In the genomic region with DNA sequence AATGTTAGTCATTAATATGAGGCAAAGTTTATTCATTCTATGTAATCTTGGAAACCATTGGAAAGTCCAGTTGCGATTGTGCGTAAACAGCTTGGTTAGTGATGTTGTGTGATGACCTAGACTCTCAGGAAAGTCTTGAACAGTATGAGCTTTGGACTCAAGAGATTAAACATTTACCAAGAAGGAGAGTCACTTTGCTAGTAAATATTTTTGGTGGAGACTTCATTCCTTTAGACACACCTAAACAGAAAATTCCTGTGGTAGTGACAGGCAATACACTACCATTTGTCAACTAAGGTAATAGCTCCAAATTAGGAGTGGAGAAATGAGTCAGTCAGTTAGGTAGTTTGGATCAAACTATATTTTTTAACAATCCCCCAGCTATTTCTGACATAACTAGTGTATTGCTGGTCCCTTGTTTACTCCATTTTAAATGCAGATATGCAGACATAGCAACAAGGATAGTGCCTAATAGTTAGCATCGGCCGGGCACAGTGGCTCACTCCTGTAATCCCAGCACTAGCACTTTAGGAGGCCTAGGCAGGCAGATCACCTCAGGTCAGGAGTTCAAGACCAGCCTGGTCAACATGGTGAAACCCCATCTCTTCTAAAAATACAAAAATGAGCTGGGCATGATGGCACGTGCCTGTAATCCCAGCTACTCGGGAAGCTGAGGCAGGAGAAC, we compare ENCODE assay signal across 13 cellular contexts.
DNase-seq lines count a peak whose midpoint lies in the region; TF ChIP-seq lines count a peak whose summit lies in the region.
"Had no signal": no experiment of that assay in that cellular context is flagged by ENCODE, and none has a peak within 500 bp of the region (broad histone marks: within the 10 kb centered on the region; RNA-seq: fewer than 3 reads in every experiment).

No MANE protein-coding gene starts in this region.

- H3K9me3 ChIP-seq in mesenchymal stem cell (ENCODE audit: control insufficient read depth, low read length): no peaks in the 10 kb centered on the region
- H3K9me3 ChIP-seq: psoas muscle had no signal

- H3K9ac ChIP-seq in mesenchymal stem cell (ENCODE audit: low read length): peak overlapping the region; percentile 49

- H3K23ac ChIP-seq in mesenchymal stem cell (ENCODE audit: low read length in 2 of 2): no peak overlapping the region

- H3K27me3 ChIP-seq in ACC112 (ENCODE audit: insufficient read depth, low read length) (no peaks in the 10 kb centered on the region), mesenchymal stem cell (ENCODE audit: control insufficient read depth in 1 of 2, insufficient read depth in 1 of 2, low read length in 2 of 2) (no peaks in the 10 kb centered on the region)

- H2AFZ ChIP-seq in ACC112 (ENCODE audit: low read length, unreplicated experiment) (no peak overlapping the region), mesenchymal stem cell (ENCODE audit: low read depth, low read length) (no peak overlapping the region)

- no peak overlapping the region for H4K8ac ChIP-seq in mesenchymal stem cell (ENCODE audit: low read length)

- H3K36me3 ChIP-seq in ACC112 (ENCODE audit: insufficient read depth, low read length): no peaks in the 10 kb centered on the region
- peaks cover 0 to 3% of the 10 kb centered on the region in 2 experiments for H3K36me3 ChIP-seq in mesenchymal stem cell (ENCODE audit: control insufficient read depth in 1 of 2, insufficient read depth in 2 of 2, low read depth in 1 of 2, low read length in 2 of 2)

- H3K4ac ChIP-seq in mesenchymal stem cell (ENCODE audit: low read depth in 1 of 2, low read length in 2 of 2): no peak overlapping the region

- peak overlapping the region; percentile 51 for H2BK5ac ChIP-seq in mesenchymal stem cell (ENCODE audit: low read depth, low read length, poor library complexity, severe bottlenecking)

- no peak for TF ChIP-seq CTCF in epithelial cell of proximal tubule (conservative IDR thresholded peaks at IDR 0.05; ENCODE audit: low read depth, low read length)

- H3K4me2 ChIP-seq in mesenchymal stem cell (ENCODE audit: low read length, poor library complexity, severe bottlenecking): no peak overlapping the region

- DNase-seq in M059J (ENCODE audit: low read depth) (peak; percentile 91), epithelial cell of proximal tubule (ENCODE audit: low read depth) (peak; percentile 100), mesenchymal stem cell (peak; percentile 47), middle frontal gyrus (ENCODE audit: extremely low spot score, low spot score) (no peak), 8988T (no peak), superior temporal gyrus (ENCODE audit: extremely low spot score) (no peak)
- DNase-seq in activated CD4-positive, alpha-beta T cell treated with anti-CD3 and anti-CD28 coated beads, Interleukin-2, amount 50 U/mL, for 1 hour: no peak
- DNase-seq: activated CD4-positive, alpha-beta T cell treated with anti-CD3 and anti-CD28 coated beads for 4 hours; AML-193; NCI-H510A; psoas muscle had no signal

- peak overlapping the region; percentile 73 for H3K27ac ChIP-seq in ACC112 (ENCODE audit: low read depth, low read length)
- peak overlapping the region; percentile 95 for H3K27ac ChIP-seq in mesenchymal stem cell (ENCODE audit: low read length, poor library complexity, severe bottlenecking)
- H3K27ac ChIP-seq: psoas muscle, SK-N-MC had no signal

- H2BK12ac ChIP-seq in mesenchymal stem cell (ENCODE audit: low read length in 2 of 2): no peak overlapping the region

- H4K91ac ChIP-seq in mesenchymal stem cell (ENCODE audit: low read length): no peak overlapping the region

- H3K4me1 ChIP-seq in ACC112 (ENCODE audit: control insufficient read depth, insufficient read depth, low read length, unreplicated experiment): no peaks in the 10 kb centered on the region
- peaks cover 18% of the 10 kb centered on the region for H3K4me1 ChIP-seq in mesenchymal stem cell (ENCODE audit: control insufficient read depth, insufficient read depth, low read depth, low read length)
- H3K4me1 ChIP-seq: psoas muscle had no signal

- H2BK15ac ChIP-seq in mesenchymal stem cell (ENCODE audit: low read depth, poor library complexity, severe bottlenecking): no peak overlapping the region

- H3K18ac ChIP-seq in mesenchymal stem cell (ENCODE audit: low read depth in 1 of 2, low read length in 2 of 2): peak overlapping the region in 1 of 2 experiments; percentile 34

- peaks cover 11% of the 10 kb centered on the region for H3K79me1 ChIP-seq in mesenchymal stem cell (replicated peaks; ENCODE audit: low read length, poor library complexity, severe bottlenecking)

- no peak overlapping the region for H3K14ac ChIP-seq in mesenchymal stem cell (ENCODE audit: low read length in 2 of 2)

- H3K79me2 ChIP-seq in ACC112 (ENCODE audit: control insufficient read depth, insufficient read depth, low read length, unreplicated experiment): no peaks in the 10 kb centered on the region

- H2BK120ac ChIP-seq in mesenchymal stem cell (ENCODE audit: low read depth, low read length): no peak overlapping the region

- no peak overlapping the region for H3K4me3 ChIP-seq in ACC112 (ENCODE audit: low read depth, low read length)
- no peak overlapping the region for H3K4me3 ChIP-seq in epithelial cell of proximal tubule (ENCODE audit: low read depth, low read length)
- H3K4me3 ChIP-seq in mesenchymal stem cell (ENCODE audit: insufficient read depth in 1 of 2, low read depth in 1 of 2, low read length in 2 of 2): no peak overlapping the region
- H3K4me3 ChIP-seq: psoas muscle, SK-N-MC had no signal

- WGBS in mesenchymal stem cell: 95% methylated on average over 6 of the region's 6 CpGs

- H2AK5ac ChIP-seq in mesenchymal stem cell (ENCODE audit: low read length, severe bottlenecking): peak overlapping the region; percentile 94

Comparison
In these comparisons a context has a peak if more than half of its experiments do, and no peak if none do; other contexts are left out.
1. DNase-seq: peak in M059J (single experiment), epithelial cell of proximal tubule (single experiment) and mesenchymal stem cell (single experiment); none in middle frontal gyrus (single experiment), activated CD4-positive, alpha-beta T cell treated with anti-CD3 and anti-CD28 coated beads, Interleukin-2, amount 50 U/mL, for 1 hour (single experiment), 8988T (single experiment) and superior temporal gyrus (single experiment).